In genomic region chr7:106384373-106384772, GRCh38 we compare ENCODE assay signal across 18 cellular contexts.
"Had no signal": no experiment of that assay in that cellular context is flagged by ENCODE, and none has a peak within 500 bp of the region (broad histone marks: within the 10 kb centered on the region; RNA-seq: fewer than 3 reads in every experiment).

No MANE protein-coding gene starts in this region.

- H3K27me3 ChIP-seq: heart right ventricle, right atrium auricular region, suprapubic skin had no signal

- H3K27ac ChIP-seq: heart right ventricle, right atrium auricular region, suprapubic skin had no signal

- H3K27me3 Mint-ChIP-seq: central memory CD8-positive, alpha-beta T cell had no signal

- H3K36me3 Mint-ChIP-seq: activated naive CD8-positive, alpha-beta T cell treated with anti-CD3 and anti-CD28 coated beads for 36 hours; brain; natural killer cell; WTC11 had no signal

- H3K27ac Mint-ChIP-seq: activated CD8-positive, alpha-beta T cell treated with anti-CD3 and anti-CD28 coated beads, Interleukin-2, amount 10 ng/mL, durations not matched to agents 7 days and 5 days; activated naive CD8-positive, alpha-beta T cell treated with anti-CD3 and anti-CD28 coated beads for 36 hours; brain; natural killer cell; WTC11 had no signal

- H3K9me3 Mint-ChIP-seq: activated naive CD8-positive, alpha-beta T cell treated with anti-CD3 and anti-CD28 coated beads for 36 hours; brain; central memory CD8-positive, alpha-beta T cell; natural killer cell had no signal

- ATAC-seq: activated CD8-positive, alpha-beta T cell treated with anti-CD3 and anti-CD28 coated beads, Interleukin-2, amount 10 ng/mL, durations not matched to agents 7 days and 5 days; heart right ventricle; natural killer cell; stimulated activated naive CD8-positive, alpha-beta T cell treated with anti-CD3 and anti-CD28 coated beads, Interleukin-15, Interleukin-2, amounts not matched to agents 100 U/mL and 50 U/mL, for 24 hours; WTC11 had no signal

- H3K4me3 ChIP-seq: heart right ventricle, right atrium auricular region, suprapubic skin had no signal

- H3K36me3 ChIP-seq: heart right ventricle, right atrium auricular region, suprapubic skin had no signal

- H3K4me1 Mint-ChIP-seq: brain; central memory CD8-positive, alpha-beta T cell; natural killer cell; WTC11 had no signal

- H3K4me1 ChIP-seq: heart right ventricle, right atrium auricular region, suprapubic skin had no signal

- DNase-seq: activated CD4-positive, alpha-beta T cell treated with anti-CD3 and anti-CD28 coated beads for 48 hours; activated CD8-positive, alpha-beta memory T cell treated with anti-CD3 and anti-CD28 coated beads, Interleukin-2, amount 50 U/mL, for 4 hours; activated CD8-positive, alpha-beta T cell treated with anti-CD3 and anti-CD28 coated beads, Interleukin-2, amount 10 ng/mL, durations not matched to agents 7 days and 5 days; activated naive CD8-positive, alpha-beta T cell treated with anti-CD3 and anti-CD28 coated beads for 36 hours; amygdala; effector memory CD4-positive, alpha-beta T cell; heart right ventricle; mesendoderm; natural killer cell; stimulated activated CD4-positive, alpha-beta T cell treated with anti-CD3 and anti-CD28 coated beads, Interleukin-4, amount 100 ng/mL, for 4 hours; stimulated activated CD8-positive, alpha-beta memory T cell treated with anti-CD3 and anti-CD28 coated beads, Interleukin-4, amount 100 ng/mL, for 48 hours; stimulated activated naive CD8-positive, alpha-beta T cell treated with anti-CD3 and anti-CD28 coated beads, Interleukin-15, Interleukin-2, amounts not matched to agents 100 U/mL and 50 U/mL, for 24 hours; trophoblast cell had no signal

- H3K4me3 Mint-ChIP-seq: activated CD8-positive, alpha-beta T cell treated with anti-CD3 and anti-CD28 coated beads, Interleukin-2, amount 10 ng/mL, durations not matched to agents 7 days and 5 days; activated naive CD8-positive, alpha-beta T cell treated with anti-CD3 and anti-CD28 coated beads for 36 hours; brain; central memory CD8-positive, alpha-beta T cell; natural killer cell; WTC11 had no signal

- H3K9me3 ChIP-seq: heart right ventricle, right atrium auricular region, suprapubic skin had no signal
